ENCODE assay signal across 8 cellular contexts in genomic region chr20:17568972-17569471, GRCh38. TPM values are rescaled to one million over a fixed set of nuclear protein-coding genes. Genes with fewer than 3 reads are reported as not detected.
DNase-seq lines count a peak whose midpoint lies in the region; ATAC-seq and TF ChIP-seq lines count a peak whose summit lies in the region.

No MANE protein-coding gene starts in this region.

- H3K4me2 ChIP-seq in smooth muscle cell, result peak overlapping the region; percentile 97

- peak overlapping the region; percentile 87 for H3K4me3 Mint-ChIP-seq in Calu3 (ENCODE audit: low read depth, unreplicated experiment)
- peak overlapping the region; percentile 27 for H3K4me3 Mint-ChIP-seq in T-helper 2 cell treated with Interferon-gamma antibody and Interleukin-4, amounts not matched to agents 5 μg/mL and 100 μg/mL, for 36 hours

- no TSS peak for BruUV-seq in Calu3 (replicated peaks; lab: Mats Ljungman, UMichigan)

- H2AFZ ChIP-seq in smooth muscle cell (ENCODE audit: low read depth), result no peak overlapping the region

- peaks cover 30% of the 10 kb centered on the region for H3K4me1 ChIP-seq in smooth muscle cell (ENCODE audit: low read depth)

- peak overlapping the region; percentile 83 for H3K4me3 ChIP-seq in smooth muscle cell

- H3K27ac Mint-ChIP-seq in Calu3 (ENCODE audit: unreplicated experiment), result peak overlapping the region; percentile 77
- no peak overlapping the region for H3K27ac Mint-ChIP-seq in T-helper 2 cell treated with Interferon-gamma antibody and Interleukin-4, amounts not matched to agents 5 μg/mL and 100 μg/mL, for 36 hours

- peaks cover 32% of the 10 kb centered on the region for H3K36me3 Mint-ChIP-seq in Calu3 (ENCODE audit: insufficient read depth, unreplicated experiment)
- H3K36me3 Mint-ChIP-seq in T-helper 2 cell treated with Interferon-gamma antibody and Interleukin-4, amounts not matched to agents 5 μg/mL and 100 μg/mL, for 36 hours (ENCODE audit: low read depth), result peaks cover 7% of the 10 kb centered on the region

- no peak for ATAC-seq in HG03457 (IDR thresholded peaks at IDR 0.05; ENCODE audit: unreplicated experiment)

- peak overlapping the region; percentile 96 for H3K27ac ChIP-seq in smooth muscle cell (ENCODE audit: low read depth)

- H3K9me3 Mint-ChIP-seq in Calu3 (ENCODE audit: low read depth, unreplicated experiment), result no peaks in the 10 kb centered on the region
- H3K9me3 Mint-ChIP-seq in T-helper 2 cell treated with Interferon-gamma antibody and Interleukin-4, amounts not matched to agents 5 μg/mL and 100 μg/mL, for 36 hours, result no peaks in the 10 kb centered on the region

- peaks cover 8% of the 10 kb centered on the region for H3K4me1 Mint-ChIP-seq in Calu3 (ENCODE audit: low read depth, unreplicated experiment)
- H3K4me1 Mint-ChIP-seq in T-helper 2 cell treated with Interferon-gamma antibody and Interleukin-4, amounts not matched to agents 5 μg/mL and 100 μg/mL, for 36 hours (ENCODE audit: low read depth), result peaks cover 24% of the 10 kb centered on the region

- peaks cover 42% of the 10 kb centered on the region for H3K79me2 ChIP-seq in smooth muscle cell (ENCODE audit: low read depth)

- H3F3A ChIP-seq in smooth muscle cell (ENCODE audit: low read depth), result peaks cover 12% of the 10 kb centered on the region

- peak overlapping the region; percentile 86 for H3K9ac ChIP-seq in smooth muscle cell (ENCODE audit: low read depth)

- peak; percentile 71 for DNase-seq in Calu3
- DNase-seq in HuH-7.5 (ENCODE audit: low spot score), result peak; percentile 68
- no peak for DNase-seq in T-helper 2 cell treated with Interferon-gamma antibody and Interleukin-4, amounts not matched to agents 5 μg/mL and 100 μg/mL, for 36 hours (ENCODE audit: low spot score)
- DNase-seq in dermis microvascular lymphatic vessel endothelial cell (ENCODE audit: low read depth in 2 of 2), result peak; percentile 94 to 98
- DNase-seq in kidney tubule cell (ENCODE audit: low spot score), result peak; percentile 98
- peak; percentile 81 for DNase-seq in smooth muscle cell (lab: John Stamatoyannopoulos, UW; ENCODE audit: unreplicated experiment)
- DNase-seq in GM19240 (ENCODE audit: insufficient read length, low spot score), result no peak

- TF ChIP-seq CTCF in Calu3 (IDR thresholded peaks at IDR 0.05; ENCODE audit: unreplicated experiment) (no peak), smooth muscle cell (IDR thresholded peaks at IDR 0.05; ENCODE audit: borderline replicate concordance, insufficient read depth, poor library complexity, severe bottlenecking) (no peak)

- H3K36me3 ChIP-seq in smooth muscle cell (ENCODE audit: low read depth), result no peaks in the 10 kb centered on the region

- intact Hi-C loops in Calu3 (cut with micrococcal nuclease; ENCODE audit: unreplicated experiment), result no loop called here

- no peaks in the 10 kb centered on the region for H3K27me3 ChIP-seq in smooth muscle cell (ENCODE audit: low read depth)

- CTCF ChIA-PET in Calu3 (lab: Charles Lee), result no interaction called here

- WGBS in smooth muscle cell (ENCODE audit: low lambda C conversion rate), result under 1% methylated on average over 26 of the region's 37 CpGs

- no peaks in the 10 kb centered on the region for H3K9me3 ChIP-seq in smooth muscle cell (replicated peaks; ENCODE audit: low read depth)

- H4K20me1 ChIP-seq in smooth muscle cell (ENCODE audit: low read depth), result peaks cover 39% of the 10 kb centered on the region

- no peaks in the 10 kb centered on the region for H3K27me3 Mint-ChIP-seq in Calu3 (ENCODE audit: unreplicated experiment)
- H3K27me3 Mint-ChIP-seq in T-helper 2 cell treated with Interferon-gamma antibody and Interleukin-4, amounts not matched to agents 5 μg/mL and 100 μg/mL, for 36 hours (ENCODE audit: low read depth), result peaks cover 18% of the 10 kb centered on the region

RNA-seq across cellular contexts. Expression of gene DSTN, which starts 0.9 kb away (rescaled TPM):
- total RNA-seq in Calu3 (2022) (90.0 and 110 TPM in 2 replicates), dermis microvascular lymphatic vessel endothelial cell (110 and 126 TPM in 2 replicates), smooth muscle cell (486 and 582 TPM in 2 replicates)
- polyA plus RNA-seq in smooth muscle cell, result 534 and 559 TPM in 2 replicates

RNA-seq across cellular contexts. Expression of gene BFSP1, which starts 37.8 kb away (rescaled TPM):
- 0.81 and 0.94 TPM in 2 replicates for total RNA-seq in Calu3 (2022)
- total RNA-seq in dermis microvascular lymphatic vessel endothelial cell, result 1.7 and 2.0 TPM in 2 replicates
- total RNA-seq in smooth muscle cell, result 0.76 and 1.0 TPM in 2 replicates
- 1.3 and 1.6 TPM in 2 replicates for polyA plus RNA-seq in smooth muscle cell

Comparison
In these comparisons a context has a peak if more than half of its experiments do, and no peak if none do; other contexts are left out.
1. DNase-seq: peak in Calu3 (single experiment), HuH-7.5 (single experiment), dermis microvascular lymphatic vessel endothelial cell (2 of 2), kidney tubule cell (single experiment) and smooth muscle cell (single experiment); none in T-helper 2 cell treated with Interferon-gamma antibody and Interleukin-4, amounts not matched to agents 5 μg/mL and 100 μg/mL, for 36 hours (single experiment) and GM19240 (single experiment).